In genomic region chr21:32727478-32727727, GRCh38 we compare ENCODE assay signal across 8 cellular contexts. TPM values are rescaled to one million over a fixed set of nuclear protein-coding genes. Genes with fewer than 3 reads are reported as not detected.
DNase-seq lines count a peak whose midpoint lies in the region; ATAC-seq, FAIRE-seq and TF ChIP-seq lines count a peak whose summit lies in the region.

No MANE protein-coding gene starts in this region.

- H3K79me2 ChIP-seq in GM12878 (ENCODE audit: control insufficient read depth, insufficient read depth, low read length): peaks cover 12% of the 10 kb centered on the region

- H3K9ac ChIP-seq in GM12878 (ENCODE audit: control insufficient read depth, insufficient read depth, low read length) (peak overlapping the region; percentile 83), mesenchymal stem cell (ENCODE audit: low read length) (peak overlapping the region; percentile 82)

- no peaks in the 10 kb centered on the region for H4K20me1 ChIP-seq in GM12878 (ENCODE audit: control insufficient read depth, insufficient read depth)

- WGBS in GM12878 (ENCODE audit: insufficient coverage, insufficient replicate concordance, low lambda C conversion rate, missing lambda C conversion rate): 2% methylated on average over 20 of the region's 29 CpGs
- WGBS in mesenchymal stem cell: 0% methylated on average over 29 of the region's 29 CpGs

- intact Hi-C loops in activated naive CD4-positive, alpha-beta T cell treated with anti-CD3 and anti-CD28 coated beads for 36 hours (cut with micrococcal nuclease): loop anchor here (1.0 to 5.0 kb wide), 5 partner anchors 115 to 915 kb away; partner anchors contain the start of genes CFAP298, CRYZL1, EVA1C and GART
- intact Hi-C loops in GM12878 (cut with micrococcal nuclease; ENCODE audit: unreplicated experiment) (no loop called here), vagina (cut with DNase I) (no loop called here), posterior vena cava (cut with DNase I) (loop anchor here in 1 of 2 donors (5.0 kb wide), 1 partner anchor 45 kb away; the partner anchor contains the start of gene PAXBP1)

- H3K27me3 ChIP-seq in GM12878 (replicated peaks in 1 of 2; ENCODE audit: control insufficient read depth in 2 of 2, insufficient read depth in 2 of 2, low read length in 1 of 2) (no peaks in the 10 kb centered on the region), mesenchymal stem cell (ENCODE audit: control insufficient read depth in 1 of 2, insufficient read depth in 1 of 2, low read length in 2 of 2) (no peaks in the 10 kb centered on the region), vagina (no peaks in the 10 kb centered on the region)

- in situ Hi-C loops in GM12878 (cut with MboI): no loop called here

- H2BK5ac ChIP-seq in mesenchymal stem cell (ENCODE audit: low read depth, low read length, poor library complexity, severe bottlenecking): peak overlapping the region; percentile 48

- H3K4me3 Mint-ChIP-seq in activated naive CD4-positive, alpha-beta T cell treated with anti-CD3 and anti-CD28 coated beads for 36 hours: peak overlapping the region; percentile 96

- H3K79me1 ChIP-seq in mesenchymal stem cell (replicated peaks; ENCODE audit: low read length, poor library complexity, severe bottlenecking): peaks cover 13% of the 10 kb centered on the region

- H3K36me3 Mint-ChIP-seq in activated naive CD4-positive, alpha-beta T cell treated with anti-CD3 and anti-CD28 coated beads for 36 hours (ENCODE audit: low read depth): peaks cover 10% of the 10 kb centered on the region

- no peak for TF ChIP-seq EP300 in GM12878 (IDR thresholded peaks at IDR 0.05; ENCODE audit: borderline replicate concordance in 1 of 2, control insufficient read depth in 1 of 2, low read depth in 2 of 2, low read length in 2 of 2)

- H3K4me2 ChIP-seq in GM12878 (ENCODE audit: control insufficient read depth, insufficient read depth) (peak overlapping the region; percentile 78; the same call in 1 of the 2 replicates), mesenchymal stem cell (ENCODE audit: low read length, poor library complexity, severe bottlenecking) (peak overlapping the region; percentile 73)

- SMC1A ChIA-PET in GM12878 (lab: Charles Lee; ENCODE audit: uncharacterized antibody, unreplicated experiment): interaction anchor here (0.9 to 1.9 kb wide), 7 partner anchors 13 to 73 kb away, joined by 3 to 10 read pairs (median 3); no protein-coding TSS in a partner anchor

- H3K23ac ChIP-seq in mesenchymal stem cell (ENCODE audit: low read length in 2 of 2): peak overlapping the region in 1 of 2 experiments; percentile 96

- H4K91ac ChIP-seq in mesenchymal stem cell (ENCODE audit: low read length): no peak overlapping the region

- H3K9me3 ChIP-seq in GM12878 (replicated peaks; ENCODE audit: control insufficient read depth, insufficient read depth, low read length) (no peaks in the 10 kb centered on the region), mesenchymal stem cell (ENCODE audit: control insufficient read depth, low read length) (no peaks in the 10 kb centered on the region), vagina (no peaks in the 10 kb centered on the region)

- RAD21 ChIA-PET in GM12878 (lab: Charles Lee; ENCODE audit: unreplicated experiment): interaction anchor here (0.9 to 1.4 kb wide), 5 partner anchors 11 to 45 kb away, joined by 3 to 7 read pairs (median 5); partner anchors contain the start of gene PAXBP1

- peak overlapping the region; percentile 75 to 98 for H3K18ac ChIP-seq in mesenchymal stem cell (ENCODE audit: low read depth in 1 of 2, low read length in 2 of 2)

- no peaks in the 10 kb centered on the region for H3K9me3 Mint-ChIP-seq in activated naive CD4-positive, alpha-beta T cell treated with anti-CD3 and anti-CD28 coated beads for 36 hours

- H3K14ac ChIP-seq in mesenchymal stem cell (ENCODE audit: low read length in 2 of 2): peak overlapping the region in 1 of 2 experiments; percentile 97

- CTCF ChIA-PET in activated naive CD4-positive, alpha-beta T cell treated with anti-CD3 and anti-CD28 coated beads for 36 hours (lab: Charles Lee): interaction anchor here (0.7 kb wide), 1 partner anchor 696 kb away, joined by 3 read pairs; no protein-coding TSS in a partner anchor
- CTCF ChIA-PET in GM12878 (lab: Yijun Ruan, JAX): interaction anchor here (0.8 to 1.6 kb wide), 3 partner anchors 14 to 43 kb away, joined by 3 to 4 read pairs (median 3); no protein-coding TSS in a partner anchor

- TF ChIP-seq RAD21 in GM12878 (IDR thresholded peaks at IDR 0.05; ENCODE audit: insufficient read depth, low read depth, low read length): no peak

- FAIRE-seq in GM12878 (lab: Jason Lieb, UNC): no peak

- no TSS peak for BruUV-seq in GM12878 (replicated peaks; lab: Mats Ljungman, UMichigan)

- peak overlapping the region in 1 of 2 experiments; percentile 86 for H3K4ac ChIP-seq in mesenchymal stem cell (ENCODE audit: low read depth in 1 of 2, low read length in 2 of 2)

- no peaks in the 10 kb centered on the region for H3K27me3 Mint-ChIP-seq in activated naive CD4-positive, alpha-beta T cell treated with anti-CD3 and anti-CD28 coated beads for 36 hours (ENCODE audit: low read depth)

- H2AFZ ChIP-seq in GM12878 (ENCODE audit: control insufficient read depth, low read depth, low read length) (peak overlapping the region; percentile 88), mesenchymal stem cell (ENCODE audit: low read depth, low read length) (peak overlapping the region; percentile 97)

- POLR2A ChIA-PET in GM12878 (lab: Charles Lee): interaction anchor here (1.1 to 2.5 kb wide), 6 partner anchors 15 to 816 kb away, joined by 3 to 18 read pairs (median 4); partner anchors contain the start of genes CFAP298, PAXBP1 and SON

- peak overlapping the region in 1 of 2 experiments; percentile 97 for H2BK12ac ChIP-seq in mesenchymal stem cell (ENCODE audit: low read length in 2 of 2)

- peak overlapping the region; percentile 88 for H3K27ac Mint-ChIP-seq in activated naive CD4-positive, alpha-beta T cell treated with anti-CD3 and anti-CD28 coated beads for 36 hours

- peak; percentile 8 for ATAC-seq in HG03442 (IDR thresholded peaks at IDR 0.05; ENCODE audit: unreplicated experiment)
- ATAC-seq in GM12878: peak; percentile 50

- H3K4me1 ChIP-seq in GM12878 (ENCODE audit: control insufficient read depth, insufficient read depth, low read length) (no peaks in the 10 kb centered on the region), mesenchymal stem cell (ENCODE audit: control insufficient read depth, insufficient read depth, low read depth, low read length) (peaks cover 2% of the 10 kb centered on the region), vagina (peaks cover 22% of the 10 kb centered on the region)

- H2AK5ac ChIP-seq in mesenchymal stem cell (ENCODE audit: low read length, severe bottlenecking): no peak overlapping the region

- no peak overlapping the region for H2BK120ac ChIP-seq in mesenchymal stem cell (ENCODE audit: low read depth, low read length)

- no peaks in the 10 kb centered on the region; a peak in 1 of 4 replicates for H3K36me3 ChIP-seq in GM12878 (ENCODE audit: control insufficient read depth in 2 of 2, insufficient read depth in 2 of 2, low read length in 1 of 2)
- peaks cover 3 to 19% of the 10 kb centered on the region in 2 experiments for H3K36me3 ChIP-seq in mesenchymal stem cell (ENCODE audit: control insufficient read depth in 1 of 2, insufficient read depth in 2 of 2, low read depth in 1 of 2, low read length in 2 of 2)
- peaks cover 0 to 5% of the 10 kb centered on the region in 2 donors for H3K36me3 ChIP-seq in vagina

- no peak for DNase-seq in activated naive CD4-positive, alpha-beta T cell treated with anti-CD3 and anti-CD28 coated beads for 36 hours
- DNase-seq in activated naive CD4-positive, alpha-beta T cell (lab: John Stamatoyannopoulos, UW): no peak
- DNase-seq in GM12878 (ENCODE audit: low read depth, low spot score) (no peak), mesenchymal stem cell (no peak), vagina (ENCODE audit: extremely low spot score in 2 of 2) (no peak), posterior vena cava (ENCODE audit: low spot score) (no peak), epidermal melanocyte (ENCODE audit: insufficient read length, low spot score) (no peak)

- H3K4me3 ChIP-seq in GM12878 (peak overlapping the region; percentile 99), mesenchymal stem cell (ENCODE audit: insufficient read depth in 1 of 2, low read depth in 1 of 2, low read length in 2 of 2) (peak overlapping the region; percentile 82 to 90), vagina (peak overlapping the region; percentile 67 to 98)

- H4K8ac ChIP-seq in mesenchymal stem cell (ENCODE audit: low read length): no peak overlapping the region

- H3K27ac ChIP-seq in GM12878 (ENCODE audit: control insufficient read depth, insufficient read depth) (peak overlapping the region; percentile 74), mesenchymal stem cell (ENCODE audit: low read length, poor library complexity, severe bottlenecking) (no peak overlapping the region), vagina (peak overlapping the region; percentile 91)

- TF ChIP-seq CTCF in GM12878 (IDR thresholded peaks at IDR 0.05 in 2 of 3, conservative IDR thresholded peaks at IDR 0.05 in 1 of 3; ENCODE audit: control insufficient read depth in 2 of 3, extremely low read depth in 1 of 3, insufficient read depth in 1 of 3, low read depth in 3 of 3, low read length in 3 of 3): no peak
- no peak for TF ChIP-seq CTCF in vagina (IDR thresholded peaks at IDR 0.05)

- H2BK15ac ChIP-seq in mesenchymal stem cell (ENCODE audit: low read depth, poor library complexity, severe bottlenecking): peak overlapping the region; percentile 94

- peaks cover 45% of the 10 kb centered on the region for H3K4me1 Mint-ChIP-seq in activated naive CD4-positive, alpha-beta T cell treated with anti-CD3 and anti-CD28 coated beads for 36 hours (ENCODE audit: low read depth)

- TF ChIP-seq POLR2A in GM12878 (IDR thresholded peaks at IDR 0.05; ENCODE audit: low read depth, low read length): no peak
- TF ChIP-seq POLR2A in vagina (IDR thresholded peaks at IDR 0.05): no peak

RNA-seq across cellular contexts. Expression of gene SYNJ1, which starts 0.4 kb away (rescaled TPM):
- total RNA-seq in activated naive CD4-positive, alpha-beta T cell treated with anti-CD3 and anti-CD28 coated beads for 36 hours: 10 to 100 TPM in 1 of 2 experiments, 1 to 10 TPM in 1; 7.4 to 10.9 TPM
- 15.0 and 17.0 TPM in 2 replicates for total RNA-seq in GM12878 (2013; cell fraction: nucleolus; rRNA removed)
- 2.6 and 2.8 TPM in 2 replicates for total RNA-seq in GM12878 (2014; rRNA removed)
- 2.1 and 2.2 TPM in 2 replicates for total RNA-seq in GM12878 (2014; rRNA removed; fragmentation: Illumina TruSeq; extraction: Trizol)
- total RNA-seq in GM12878 (2021): 5.3 and 6.3 TPM in 2 replicates
- polyA plus RNA-seq in GM12878 (2011; ENCODE audit: low read depth): 1.9 TPM
- 4.1 and 4.3 TPM in 2 replicates for polyA plus RNA-seq in GM12878 (2011; rRNA removed)
- 3.2 and 4.3 TPM in 2 replicates for polyA plus RNA-seq in GM12878 (2011; cell fraction: cytosol; rRNA removed)
- polyA plus RNA-seq in GM12878 (2011; cell fraction: nucleus; rRNA removed): 11.4 and 16.3 TPM in 2 replicates
- 2.7 and 4.3 TPM in 2 replicates for polyA plus RNA-seq in GM12878 (2012)
- 4.9 and 9.2 TPM in 2 replicates for polyA plus RNA-seq in GM12878 (2014; fragmentation: Illumina TruSeq; extraction: Trizol)
- 1 to 10 TPM; 1.2 to 1.4 TPM for polyA plus RNA-seq in GM12878 (2014; fragmentation: Nextera tagmentation; extraction: Ambion mirVana)
- polyA plus RNA-seq in GM12878 (2014; rRNA removed): 2.4 and 2.8 TPM in 2 replicates
- polyA plus RNA-seq in GM12878 (2016; fragmentation: Nextera tagmentation; extraction: Ambion mirVana): 1 to 10 TPM; 4.7 to 7.0 TPM
- polyA minus RNA-seq in GM12878 (2011; rRNA and poly(A)+ RNA removed): 5.2 and 9.0 TPM in 2 replicates
- polyA minus RNA-seq in GM12878 (2011; cell fraction: cytosol; rRNA and poly(A)+ RNA removed): 1.9 and 4.3 TPM in 2 replicates
- 6.4 and 8.5 TPM in 2 replicates for polyA minus RNA-seq in GM12878 (2011; cell fraction: nucleus; rRNA and poly(A)+ RNA removed)
- 5.4 TPM for polyA plus RNA-seq in mesenchymal stem cell (2013, experiment 1 of 2)
- 6.7 TPM for polyA plus RNA-seq in mesenchymal stem cell (2013, experiment 2 of 2)
- 22.8 TPM for total RNA-seq in vagina
- total RNA-seq in posterior vena cava: 10 to 100 TPM; 15.1 to 18.9 TPM

RNA-seq across cellular contexts. Expression of gene PAXBP1, which starts 44.2 kb away (rescaled TPM):
- total RNA-seq in activated naive CD4-positive, alpha-beta T cell treated with anti-CD3 and anti-CD28 coated beads for 36 hours: 10 to 100 TPM; 44.5 to 44.8 TPM
- total RNA-seq in GM12878 (2013; cell fraction: nucleolus; rRNA removed): 246 and 248 TPM in 2 replicates
- total RNA-seq in GM12878 (2014; rRNA removed): 33.1 and 37.1 TPM in 2 replicates
- 41.7 and 44.0 TPM in 2 replicates for total RNA-seq in GM12878 (2014; rRNA removed; fragmentation: Illumina TruSeq; extraction: Trizol)
- total RNA-seq in GM12878 (2021): 36.6 and 38.2 TPM in 2 replicates
- 21.6 TPM for polyA plus RNA-seq in GM12878 (2011; ENCODE audit: low read depth)
- polyA plus RNA-seq in GM12878 (2011; rRNA removed): 46.5 and 79.5 TPM in 2 replicates
- 9.7 TPM in 2 replicates for polyA plus RNA-seq in GM12878 (2011; cell fraction: cytosol; rRNA removed)
- 115 and 129 TPM in 2 replicates for polyA plus RNA-seq in GM12878 (2011; cell fraction: nucleus; rRNA removed)
- polyA plus RNA-seq in GM12878 (2012): 18.6 and 23.6 TPM in 2 replicates
- polyA plus RNA-seq in GM12878 (2014; fragmentation: Illumina TruSeq; extraction: Trizol): 36.9 and 47.3 TPM in 2 replicates
- polyA plus RNA-seq in GM12878 (2014; fragmentation: Nextera tagmentation; extraction: Ambion mirVana): 10 to 100 TPM; 10.8 to 11.9 TPM
- 27.2 and 33.3 TPM in 2 replicates for polyA plus RNA-seq in GM12878 (2014; rRNA removed)
- polyA plus RNA-seq in GM12878 (2016; fragmentation: Nextera tagmentation; extraction: Ambion mirVana): 10 to 100 TPM; 13.2 to 26.6 TPM
- polyA minus RNA-seq in GM12878 (2011; rRNA and poly(A)+ RNA removed): 19.6 and 27.1 TPM in 2 replicates
- polyA minus RNA-seq in GM12878 (2011; cell fraction: cytosol; rRNA and poly(A)+ RNA removed): 11.1 and 11.3 TPM in 2 replicates
- 55.7 and 65.3 TPM in 2 replicates for polyA minus RNA-seq in GM12878 (2011; cell fraction: nucleus; rRNA and poly(A)+ RNA removed)
- polyA plus RNA-seq in mesenchymal stem cell (2013, experiment 1 of 2): 13.5 TPM
- 12.9 TPM for polyA plus RNA-seq in mesenchymal stem cell (2013, experiment 2 of 2)
- 55.0 TPM for total RNA-seq in vagina
- 10 to 100 TPM; 25.4 to 28.3 TPM for total RNA-seq in posterior vena cava
